Comparison of ENCODE assay signal across 8 cellular contexts in the genomic region with DNA sequence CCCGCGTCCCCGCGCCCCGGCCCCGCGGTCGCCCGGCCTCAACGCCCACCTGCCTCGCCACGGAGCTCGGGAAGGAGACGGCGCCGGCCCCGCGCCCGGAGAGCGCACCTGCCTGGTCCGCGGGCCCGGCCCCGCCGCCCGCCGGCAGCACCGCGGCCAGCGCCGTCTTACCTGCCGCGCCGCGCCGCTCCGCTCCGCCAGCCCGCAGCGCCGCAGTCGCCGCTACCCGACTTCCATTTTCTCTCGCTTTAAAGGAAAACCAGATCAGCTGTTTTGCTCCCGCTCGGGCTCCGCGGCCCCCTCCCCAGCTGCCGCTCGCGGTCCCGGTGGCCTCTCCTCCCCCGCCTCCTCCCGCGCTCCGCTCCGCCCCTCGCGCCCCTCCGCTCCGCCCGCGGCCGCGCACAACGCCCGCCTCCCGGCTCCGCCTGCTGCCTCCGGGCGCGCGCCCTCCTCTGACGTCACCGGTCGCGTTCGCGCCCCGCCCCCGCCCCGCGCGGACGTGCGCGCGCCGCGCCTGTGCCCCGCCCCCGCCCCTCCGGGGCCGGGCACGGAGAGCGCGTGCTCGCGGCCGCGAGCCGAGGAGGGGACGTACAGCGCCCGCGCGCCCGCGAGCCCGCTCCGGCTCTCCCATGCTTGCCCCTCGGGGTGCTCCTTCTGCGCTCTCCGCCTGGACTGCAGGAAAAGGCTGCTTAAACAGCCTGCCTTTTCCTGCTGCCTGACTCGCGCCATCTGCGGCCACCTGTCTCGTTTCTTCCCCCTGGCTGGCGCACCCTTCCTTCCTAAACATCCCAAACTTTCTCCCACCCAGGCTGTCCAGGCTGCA. TPM values are rescaled to one million over a fixed set of nuclear protein-coding genes. Genes with fewer than 3 reads are reported as not detected.
DNase-seq lines count a peak whose midpoint lies in the region; ATAC-seq, FAIRE-seq and TF ChIP-seq lines count a peak whose summit lies in the region.

A gene (minus strand): TSS at position 338 of the 823 bp plus-strand sequence.

- H3K4me3 ChIP-seq in HFF-Myc (replicated peaks; ENCODE audit: low read depth, low read length) (peak within 1 kb of the TSS; percentile 44), NB4 (ENCODE audit: low read depth, low read length) (peak within 1 kb of the TSS; percentile 65), cardiac muscle cell (peak within 1 kb of the TSS; percentile 96), pancreas (peak within 1 kb of the TSS; percentile 44 to 62 (median 48)), thymus (ENCODE audit: low read length) (peak within 1 kb of the TSS; percentile 82)

- peak within 1 kb of the TSS; percentile 86 for H3K4me3 Mint-ChIP-seq in activated naive CD8-positive, alpha-beta T cell treated with anti-CD3 and anti-CD28 coated beads for 36 hours

- H3K9me3 ChIP-seq in cardiac muscle cell (ENCODE audit: low read depth) (no peaks in the 10 kb centered on the region), pancreas (no peaks in the 10 kb centered on the region), thymus (ENCODE audit: control insufficient read depth) (no peaks in the 10 kb centered on the region)

- H3K4me1 Mint-ChIP-seq in activated naive CD8-positive, alpha-beta T cell treated with anti-CD3 and anti-CD28 coated beads for 36 hours, result peaks cover 7% of the 10 kb centered on the region

- H3K27ac ChIP-seq in cardiac muscle cell (no peak within 1 kb of the TSS), pancreas (peak within 1 kb of the TSS in 3 of 4 donors; percentile 65 to 89 (median 88)), thymus (ENCODE audit: low read depth) (peak within 1 kb of the TSS; percentile 25)

- TF ChIP-seq CTCF in HFF-Myc (IDR thresholded peaks at IDR 0.05; ENCODE audit: low read depth, low read length, missing control alignments), result no peak
- no peak for TF ChIP-seq CTCF in NB4 (IDR thresholded peaks at IDR 0.05; ENCODE audit: low read depth, low read length)
- no peak for TF ChIP-seq CTCF in cardiac muscle cell (IDR thresholded peaks at IDR 0.05; ENCODE audit: low read depth, low read length)
- no peak for TF ChIP-seq CTCF in pancreas (IDR thresholded peaks at IDR 0.05)

- peaks cover 49% of the 10 kb centered on the region for H3K27me3 Mint-ChIP-seq in activated naive CD8-positive, alpha-beta T cell treated with anti-CD3 and anti-CD28 coated beads for 36 hours

- H3K4me1 ChIP-seq in cardiac muscle cell (ENCODE audit: low read depth) (no peaks in the 10 kb centered on the region), pancreas (peaks cover 0 to 3% (median 0%) of the 10 kb centered on the region in 3 donors), thymus (ENCODE audit: control insufficient read depth, insufficient read depth, low read length) (peaks cover 9% of the 10 kb centered on the region)

- H3K27me3 ChIP-seq in cardiac muscle cell, result peaks cover 18% of the 10 kb centered on the region
- no peaks in the 10 kb centered on the region for H3K27me3 ChIP-seq in pancreas
- peaks cover 18% of the 10 kb centered on the region for H3K27me3 ChIP-seq in thymus (ENCODE audit: control insufficient read depth, insufficient read depth)

- no peaks in the 10 kb centered on the region for H3K36me3 ChIP-seq in cardiac muscle cell
- H3K36me3 ChIP-seq in pancreas, result no peaks in the 10 kb centered on the region
- no peaks in the 10 kb centered on the region for H3K36me3 ChIP-seq in thymus (ENCODE audit: control insufficient read depth, insufficient read depth)

- 1% methylated on average over 68 to 120 of the region's 120 CpGs for WGBS in pancreas, 2 donors
- under 1% methylated on average over 120 of the region's 120 CpGs for WGBS in thymus

- peak; percentile 94 to 96 (median 94) for ATAC-seq in pancreas

- H3K9me3 Mint-ChIP-seq in activated naive CD8-positive, alpha-beta T cell treated with anti-CD3 and anti-CD28 coated beads for 36 hours, result no peaks in the 10 kb centered on the region

- intact Hi-C loops in pancreas (cut with DNase I), result no loop called here

- peak within 1 kb of the TSS; percentile 72 for H3K27ac Mint-ChIP-seq in activated naive CD8-positive, alpha-beta T cell treated with anti-CD3 and anti-CD28 coated beads for 36 hours

- peak; percentile 67 for TF ChIP-seq POLR2A in NB4 (IDR thresholded peaks at IDR 0.05; ENCODE audit: extremely low read depth, insufficient read length)

- no peak for FAIRE-seq in pancreas (lab: Jason Lieb, UNC)

- no peaks in the 10 kb centered on the region for H3K36me3 Mint-ChIP-seq in activated naive CD8-positive, alpha-beta T cell treated with anti-CD3 and anti-CD28 coated beads for 36 hours

- DNase-seq in GM04504 (ENCODE audit: low read depth), result peak; percentile 27
- peak; percentile 11 for DNase-seq in HFF-Myc (ENCODE audit: extremely low read depth, low read depth)
- DNase-seq in NB4 (ENCODE audit: low read depth), result peak; percentile 81
- peak; percentile 84 for DNase-seq in SKM-1 (lab: John Stamatoyannopoulos, UW; ENCODE audit: unreplicated experiment)
- peak; percentile 88 for DNase-seq in activated naive CD8-positive, alpha-beta T cell treated with anti-CD3 and anti-CD28 coated beads for 36 hours
- peak; percentile 84 to 91 for DNase-seq in cardiac muscle cell (ENCODE audit: low read depth in 1 of 2, low spot score in 1 of 2)
- peak; percentile 80 to 97 (median 86) for DNase-seq in pancreas

RNA-seq across cellular contexts. Expression of the gene that starts here (rescaled TPM):
- 1 to 10 TPM in 1 of 2 experiments, under 1 TPM in 1; 0.87 to 1.2 TPM for total RNA-seq in activated naive CD8-positive, alpha-beta T cell treated with anti-CD3 and anti-CD28 coated beads for 36 hours
- total RNA-seq in cardiac muscle cell, result 2.8 and 3.0 TPM in 2 replicates
- 1.1 and 1.7 TPM in 2 replicates for polyA plus RNA-seq in cardiac muscle cell
- 1 to 10 TPM in 5 of 6 donors, under 1 TPM in 1; 0.83 to 2.6 (median 2.0) TPM for total RNA-seq in pancreas
- 1 to 10 TPM; 1.1 to 1.9 TPM for polyA plus RNA-seq in pancreas
- 1.0 TPM for polyA plus RNA-seq in thymus

Comparison
In these comparisons a context has a peak if more than half of its experiments do, and no peak if none do; other contexts are left out.
1. DNase-seq: peak in every context shown above with its lines; median percentile 88 in activated naive CD8-positive, alpha-beta T cell treated with anti-CD3 and anti-CD28 coated beads for 36 hours; 88 in cardiac muscle cell; 86 in pancreas; 84 in SKM-1; 81 in NB4; 27 in GM04504; 11 in HFF-Myc.
2. H3K4me3 ChIP-seq: peak in every context shown above with its lines; median percentile 96 in cardiac muscle cell; 82 in thymus; 65 in NB4; 48 in pancreas; 44 in HFF-Myc.